Comparison of ENCODE assay signal across 26 cellular contexts in genomic region chr13:42750858-42751257, GRCh38. TPM values are rescaled to one million over a fixed set of nuclear protein-coding genes. Genes with fewer than 3 reads are reported as not detected.
"Had no signal": no experiment of that assay in that cellular context is flagged by ENCODE, and none has a peak within 500 bp of the region (broad histone marks: within the 10 kb centered on the region; RNA-seq: fewer than 3 reads in every experiment).

No MANE protein-coding gene starts in this region.

- H3K4me1 Mint-ChIP-seq: activated CD4-positive, alpha-beta memory T cell treated with anti-CD3 and anti-CD28 coated beads, Interleukin-2, amount 10 ng/mL, durations not matched to agents 7 days and 5 days; activated naive CD8-positive, alpha-beta T cell treated with anti-CD3 and anti-CD28 coated beads, Interleukin-2, amount 10 ng/mL, durations not matched to agents 7 days and 5 days; T-helper 17 cell had no signal

- H3K27ac ChIP-seq: coronary artery, epithelial cell of prostate, lower lobe of right lung, spleen, testis had no signal

- H3K4me3 ChIP-seq: coronary artery, lower lobe of right lung, spleen, testis had no signal

- DNase-seq: activated CD4-positive, alpha-beta memory T cell treated with anti-CD3 and anti-CD28 coated beads, Interleukin-2, amount 10 ng/mL, durations not matched to agents 7 days and 5 days; activated CD4-positive, alpha-beta T cell treated with anti-CD3 and anti-CD28 coated beads for 48 hours; activated CD4-positive, CD25-positive, alpha-beta regulatory T cell; activated effector memory CD4-positive, alpha-beta T cell treated with Interleukin-2 at 50 U/mL for 16 hours; activated naive CD4-positive, alpha-beta T cell treated with anti-CD3 and anti-CD28 coated beads for 36 hours; activated naive CD8-positive, alpha-beta T cell treated with anti-CD3 and anti-CD28 coated beads, Interleukin-2, amount 10 ng/mL, durations not matched to agents 7 days and 5 days; activated T-cell treated with anti-CD3 and anti-CD28 coated beads, Interleukin-2, amount 50 U/mL, for 72 hours; amniotic stem cell; cerebellar nuclear complex; kidney; lower lobe of right lung; spleen; stimulated activated CD4-positive, alpha-beta T cell treated with anti-CD3 and anti-CD28 coated beads, Interleukin-4, amount 100 ng/mL, for 1 hour; stimulated activated naive CD4-positive, alpha-beta T cell; SW 1271; T-helper 17 cell; testis had no signal

- H3K36me3 ChIP-seq: lower lobe of right lung, spleen had no signal

- H3K9me3 ChIP-seq: lower lobe of right lung, spleen, testis had no signal

- ATAC-seq: activated T-cell treated with anti-CD3 and anti-CD28 coated beads, Interleukin-2, amount 50 U/mL, for 72 hours; lower lobe of right lung; T-helper 17 cell had no signal

- H3K4me1 ChIP-seq: lower lobe of right lung, spleen had no signal

- H3K27me3 ChIP-seq: testis had no signal

- H3K27ac Mint-ChIP-seq: activated CD4-positive, alpha-beta memory T cell treated with anti-CD3 and anti-CD28 coated beads, Interleukin-2, amount 10 ng/mL, durations not matched to agents 7 days and 5 days; activated naive CD4-positive, alpha-beta T cell treated with anti-CD3 and anti-CD28 coated beads for 36 hours; activated naive CD8-positive, alpha-beta T cell treated with anti-CD3 and anti-CD28 coated beads, Interleukin-2, amount 10 ng/mL, durations not matched to agents 7 days and 5 days; activated T-cell treated with anti-CD3 and anti-CD28 coated beads, Interleukin-2, amount 50 U/mL, for 72 hours; mesothelial cell of epicardium; T-helper 17 cell; type B pancreatic cell had no signal

- H3K9me3 Mint-ChIP-seq: activated CD4-positive, alpha-beta memory T cell treated with anti-CD3 and anti-CD28 coated beads, Interleukin-2, amount 10 ng/mL, durations not matched to agents 7 days and 5 days; activated naive CD4-positive, alpha-beta T cell treated with anti-CD3 and anti-CD28 coated beads for 36 hours; activated naive CD8-positive, alpha-beta T cell treated with anti-CD3 and anti-CD28 coated beads, Interleukin-2, amount 10 ng/mL, durations not matched to agents 7 days and 5 days; activated T-cell treated with anti-CD3 and anti-CD28 coated beads, Interleukin-2, amount 50 U/mL, for 72 hours; mesothelial cell of epicardium had no signal

- H3K4me3 Mint-ChIP-seq: activated CD4-positive, alpha-beta memory T cell treated with anti-CD3 and anti-CD28 coated beads, Interleukin-2, amount 10 ng/mL, durations not matched to agents 7 days and 5 days; activated naive CD4-positive, alpha-beta T cell treated with anti-CD3 and anti-CD28 coated beads for 36 hours; activated naive CD8-positive, alpha-beta T cell treated with anti-CD3 and anti-CD28 coated beads, Interleukin-2, amount 10 ng/mL, durations not matched to agents 7 days and 5 days; activated T-cell treated with anti-CD3 and anti-CD28 coated beads, Interleukin-2, amount 50 U/mL, for 72 hours; mesothelial cell of epicardium; T-helper 17 cell; type B pancreatic cell had no signal

- H3K36me3 Mint-ChIP-seq: activated naive CD8-positive, alpha-beta T cell treated with anti-CD3 and anti-CD28 coated beads, Interleukin-2, amount 10 ng/mL, durations not matched to agents 7 days and 5 days; mesothelial cell of epicardium; type B pancreatic cell had no signal

RNA-seq across cellular contexts. Expression of gene FAM216B, which starts 30.5 kb away (rescaled TPM):
- total RNA-seq: activated CD4-positive, alpha-beta memory T cell treated with anti-CD3 and anti-CD28 coated beads, Interleukin-2, amount 10 ng/mL, durations not matched to agents 7 days and 5 days; activated naive CD4-positive, alpha-beta T cell treated with anti-CD3 and anti-CD28 coated beads for 36 hours; activated naive CD8-positive, alpha-beta T cell treated with anti-CD3 and anti-CD28 coated beads, Interleukin-2, amount 10 ng/mL, durations not matched to agents 7 days and 5 days; activated T-cell treated with anti-CD3 and anti-CD28 coated beads, Interleukin-2, amount 50 U/mL, for 72 hours; bronchial epithelial cell; fibroblast of villous mesenchyme; glomerular endothelial cell; mesothelial cell of epicardium; renal cortical epithelial cell; spleen; T-helper 17 cell had no signal
- polyA plus RNA-seq: neural cell had no signal
